In genomic region chr3:63862804-63863149, GRCh38 we compare ENCODE assay signal across 2 cellular contexts.
A peak's percentile ranks its signal among the peaks of the same experiment; 100 is the strongest.
TF ChIP-seq lines count a peak whose summit lies in the region.

No MANE protein-coding gene starts in this region.

TF ChIP-seq in HEK293, 187 proteins besides CTCF, POLR2A, EP300 and RAD21:
- TF ChIP-seq ZNF514 (tag by site-specific recombination; IDR thresholded peaks at IDR 0.05) = no peak
- peak; percentile 5; the same call in 1 of the 2 replicates for TF ChIP-seq ZXDB (tag by site-specific recombination; IDR thresholded peaks at IDR 0.05)
- no peak for TF ChIP-seq ZNF175 (tag by site-specific recombination; IDR thresholded peaks at IDR 0.05)
- no peak for TF ChIP-seq ZNF48 (tag by site-specific recombination; IDR thresholded peaks at IDR 0.05)
- TF ChIP-seq ZNF398 (tag by site-specific recombination; IDR thresholded peaks at IDR 0.05) = 0 out of 2 replicates have a peak, but pooled peaks have one; percentile 6
- no peak for TF ChIP-seq ZNF362 (tag by site-specific recombination; IDR thresholded peaks at IDR 0.05)
- no peak for TF ChIP-seq ZNF549 (tag by site-specific recombination; IDR thresholded peaks at IDR 0.05)
- peak; percentile 12; the same call in 1 of the 2 replicates for TF ChIP-seq WT1 (tag by site-specific recombination; IDR thresholded peaks at IDR 0.05)
- no peak for TF ChIP-seq ZNF214 (tag by site-specific recombination; IDR thresholded peaks at IDR 0.05; ENCODE audit: borderline replicate concordance)
- TF ChIP-seq ZNF174 (tag by site-specific recombination; IDR thresholded peaks at IDR 0.05) = no peak
- TF ChIP-seq BCL11A (tag by site-specific recombination; IDR thresholded peaks at IDR 0.05; ENCODE audit: low read depth) = no peak
- no peak for TF ChIP-seq ZNF560 (tag by site-specific recombination; IDR thresholded peaks at IDR 0.05; ENCODE audit: borderline replicate concordance)
- TF ChIP-seq ZNF169 (tag by site-specific recombination; IDR thresholded peaks at IDR 0.05) = no peak
TF ChIP-seq in HEK293: peak in this region for 3.

TF ChIP-seq in HepG2, 621 proteins besides CTCF, POLR2A, EP300 and RAD21:
- TF ChIP-seq ZSCAN25 (CRISPR knock-in tag; IDR thresholded peaks at IDR 0.05) (no peak), POLR2AphosphoS5 (IDR thresholded peaks at IDR 0.05; ENCODE audit: low read depth, low read length) (0 out of 2 replicates have a peak, but pooled peaks have one; percentile 4), ZNF660 (CRISPR knock-in tag; IDR thresholded peaks at IDR 0.05; ENCODE audit: borderline replicate concordance, low read depth) (0 out of 2 replicates have a peak, but pooled peaks have one; percentile 0), MTERF4 (CRISPR knock-in tag; IDR thresholded peaks at IDR 0.05) (peak; percentile 53; the same call in 1 of the 2 replicates)
